ENCODE assay signal across 19 cellular contexts in the genomic region with DNA sequence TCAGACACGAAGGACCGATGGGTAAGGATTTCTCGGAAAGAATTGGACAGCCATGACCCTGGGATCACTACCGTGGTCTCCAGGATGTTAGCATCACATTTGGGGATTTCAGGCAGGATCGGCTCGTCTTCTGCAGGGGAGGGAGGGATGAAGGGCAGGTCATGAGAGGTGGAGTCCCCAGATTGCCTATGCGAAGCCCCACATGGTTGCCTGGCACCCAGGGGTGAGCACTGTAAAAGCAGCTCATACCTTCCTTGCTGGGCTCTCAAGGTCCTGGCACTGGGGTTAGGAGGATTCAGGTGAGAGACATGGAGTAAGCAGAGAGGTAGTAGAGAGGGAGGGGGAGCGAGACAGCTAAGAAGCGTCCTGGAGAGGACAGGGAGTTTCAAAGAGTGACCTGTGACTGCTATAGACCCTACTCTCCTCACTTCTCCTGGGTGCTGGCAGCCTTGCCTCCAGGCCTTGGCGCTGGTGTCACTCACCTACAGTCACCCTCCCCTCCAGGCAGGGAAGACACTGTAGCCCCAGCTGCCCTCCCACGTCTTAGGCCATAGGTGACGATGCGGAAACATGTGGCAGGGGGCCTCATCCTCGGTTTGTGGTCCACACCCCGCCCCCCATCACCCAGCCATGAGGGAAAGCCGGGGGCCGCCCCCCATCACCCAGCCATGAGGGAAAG. TPM values are rescaled to one million over a fixed set of nuclear protein-coding genes. Genes with fewer than 3 reads are reported as not detected.
DNase-seq lines count a peak whose midpoint lies in the region; ATAC-seq and TF ChIP-seq lines count a peak whose summit lies in the region.
"Had no signal": no experiment of that assay in that cellular context is flagged by ENCODE, and none has a peak within 500 bp of the region (broad histone marks: within the 10 kb centered on the region; RNA-seq: fewer than 3 reads in every experiment).

No MANE protein-coding gene starts in this region.

- no peak overlapping the region for H3K4me3 ChIP-seq in RWPE2 (ENCODE audit: severe bottlenecking)
- no peak overlapping the region for H3K4me3 ChIP-seq in left lung
- no peak overlapping the region for H3K4me3 ChIP-seq in sigmoid colon
- H3K4me3 ChIP-seq: A549 had no signal

- no peaks in the 10 kb centered on the region for H3K4me1 ChIP-seq in RWPE2 (ENCODE audit: insufficient read depth, poor library complexity, severe bottlenecking)
- no peaks in the 10 kb centered on the region for H3K4me1 ChIP-seq in left lung
- H3K4me1 ChIP-seq in sigmoid colon, result no peaks in the 10 kb centered on the region
- H3K4me1 ChIP-seq: A549, BE2C had no signal

- no peak overlapping the region for H3K4me3 Mint-ChIP-seq in activated T-helper 17 cell treated with anti-CD3 and anti-CD28 coated beads, Interleukin-2, amount 50 U/mL, for 72 hours
- H3K4me3 Mint-ChIP-seq: CD4-positive, alpha-beta memory T cell; HFFc6 had no signal

- H3K36me3 ChIP-seq in RWPE2 (ENCODE audit: low read depth), result no peaks in the 10 kb centered on the region
- no peaks in the 10 kb centered on the region for H3K36me3 ChIP-seq in left lung
- H3K36me3 ChIP-seq in sigmoid colon, result no peaks in the 10 kb centered on the region
- H3K36me3 ChIP-seq: BE2C had no signal

- TF ChIP-seq POLR2A in sigmoid colon (IDR thresholded peaks at IDR 0.05), result no peak

- H3K27me3 Mint-ChIP-seq in activated T-helper 17 cell treated with anti-CD3 and anti-CD28 coated beads, Interleukin-2, amount 50 U/mL, for 72 hours, result no peaks in the 10 kb centered on the region
- H3K27me3 Mint-ChIP-seq: CD4-positive, alpha-beta memory T cell had no signal

- WGBS in sigmoid colon, 2 donors, result 90 to 91% methylated on average over 17 of the region's 17 CpGs

- H3K9me3 ChIP-seq in RWPE2 (ENCODE audit: severe bottlenecking) (no peaks in the 10 kb centered on the region), left lung (no peaks in the 10 kb centered on the region), sigmoid colon (no peaks in the 10 kb centered on the region)
- H3K9me3 ChIP-seq: A549, BE2C had no signal

- no peaks in the 10 kb centered on the region for H3K36me3 Mint-ChIP-seq in activated T-helper 17 cell treated with anti-CD3 and anti-CD28 coated beads, Interleukin-2, amount 50 U/mL, for 72 hours (ENCODE audit: low read depth)
- H3K36me3 Mint-ChIP-seq: CD4-positive, alpha-beta memory T cell had no signal

- intact Hi-C loops in left lung (cut with DNase I), result loop anchor here in 1 of 2 donors (5.0 kb wide), 1 partner anchor 70 kb away; no protein-coding TSS in a partner anchor
- intact Hi-C loops in sigmoid colon (cut with DNase I), result loop anchor here (5.0 kb wide), 1 partner anchor 70 kb away; no protein-coding TSS in a partner anchor

- peak; percentile 66 for DNase-seq in RWPE2 (ENCODE audit: low spot score)
- peak; percentile 16 to 31 for DNase-seq in left lung
- DNase-seq in sigmoid colon, result peak; percentile 28
- no peak for DNase-seq in NCI-H2196 (lab: John Stamatoyannopoulos, UW; ENCODE audit: unreplicated experiment)
- DNase-seq in NCI-H1092 treated with DMSO at 0.1 percent for 48 hours (lab: John Stamatoyannopoulos, UW), result no peak
- no peak for DNase-seq in central memory CD4-positive, alpha-beta T cell
- no peak for DNase-seq in activated CD4-positive, CD25-positive, alpha-beta regulatory T cell treated with anti-CD3 and anti-CD28 coated beads, Interleukin-2, amount 50 U/mL, for 72 hours
- DNase-seq: BE2C; CD4-positive, alpha-beta memory T cell; DND-41; GDM1; HCEC 1CT; HFFc6 had no signal

- no peaks in the 10 kb centered on the region for H3K27me3 ChIP-seq in RWPE2 (ENCODE audit: insufficient read depth, poor library complexity, severe bottlenecking)
- H3K27me3 ChIP-seq in left lung, result no peaks in the 10 kb centered on the region
- H3K27me3 ChIP-seq in sigmoid colon, result peaks cover 0 to 12% (median 0%) of the 10 kb centered on the region in 3 donors
- H3K27me3 ChIP-seq: BE2C had no signal

- no peaks in the 10 kb centered on the region for H3K4me1 Mint-ChIP-seq in activated T-helper 17 cell treated with anti-CD3 and anti-CD28 coated beads, Interleukin-2, amount 50 U/mL, for 72 hours
- H3K4me1 Mint-ChIP-seq: CD4-positive, alpha-beta memory T cell had no signal

- TF ChIP-seq CTCF in RWPE2 (IDR thresholded peaks at IDR 0.05; ENCODE audit: poor library complexity, severe bottlenecking) (no peak), left lung (IDR thresholded peaks at IDR 0.05) (no peak), sigmoid colon (IDR thresholded peaks at IDR 0.05) (no peak)

- H3K27ac Mint-ChIP-seq in activated T-helper 17 cell treated with anti-CD3 and anti-CD28 coated beads, Interleukin-2, amount 50 U/mL, for 72 hours, result peak overlapping the region; percentile 12
- H3K27ac Mint-ChIP-seq: CD4-positive, alpha-beta memory T cell; HFFc6 had no signal

- TF ChIP-seq EP300 in sigmoid colon (IDR thresholded peaks at IDR 0.05), result no peak

- no peaks in the 10 kb centered on the region for H3K9me3 Mint-ChIP-seq in activated T-helper 17 cell treated with anti-CD3 and anti-CD28 coated beads, Interleukin-2, amount 50 U/mL, for 72 hours
- H3K9me3 Mint-ChIP-seq: CD4-positive, alpha-beta memory T cell; HFFc6 had no signal

- H3K27ac ChIP-seq in RWPE2 (ENCODE audit: poor library complexity, severe bottlenecking) (no peak overlapping the region), left lung (no peak overlapping the region), sigmoid colon (no peak overlapping the region)
- H3K27ac ChIP-seq: A549, C4-2B had no signal

- no peak for ATAC-seq in RWPE2 (ENCODE audit: low read depth)
- ATAC-seq in activated T-helper 17 cell treated with anti-CD3 and anti-CD28 coated beads, Interleukin-2, amount 50 U/mL, for 72 hours (replicated peaks), result no peak
- ATAC-seq in left lung, result no peak
- ATAC-seq: A549 had no signal

RNA-seq across cellular contexts. Expression of a gene that starts 15.0 kb away (rescaled TPM):
- total RNA-seq in activated T-helper 17 cell treated with anti-CD3 and anti-CD28 coated beads, Interleukin-2, amount 50 U/mL, for 72 hours, result 10 to 100 TPM; 51.0 to 56.3 TPM
- 10 to 100 TPM; 23.0 to 32.6 TPM for total RNA-seq in left lung
- 10 to 100 TPM in 3 of 4 donors, 1 to 10 TPM in 1; 8.9 to 13.0 (median 11.3) TPM for total RNA-seq in sigmoid colon
- polyA plus RNA-seq in sigmoid colon, result 10 to 100 TPM; 16.8 to 37.0 (median 30.5) TPM

RNA-seq across cellular contexts. Expression of a gene that starts 33.5 kb away (rescaled TPM):
- total RNA-seq in activated T-helper 17 cell treated with anti-CD3 and anti-CD28 coated beads, Interleukin-2, amount 50 U/mL, for 72 hours, result under 1 TPM in 1 of 2 donors, not detected in 1; 0.13 TPM
- total RNA-seq in left lung (1 to 10 TPM in 1 of 2 donors, under 1 TPM in 1; 0.12 to 1.2 TPM), sigmoid colon (not detected)
- under 1 TPM in 1 of 3 donors, not detected in 2; 0.13 TPM for polyA plus RNA-seq in sigmoid colon
- total RNA-seq: CD4-positive, alpha-beta memory T cell; H4; HFFc6; HT1080 had no signal
- polyA plus RNA-seq: AG04450; CD4-positive, alpha-beta memory T cell had no signal

Comparison
In these comparisons a context has a peak if more than half of its experiments do, and no peak if none do; other contexts are left out.
1. DNase-seq: peak in RWPE2 (single experiment), left lung (2 of 2) and sigmoid colon (single experiment); none in NCI-H2196 (single experiment), NCI-H1092 treated with DMSO at 0.1 percent for 48 hours (single experiment), central memory CD4-positive, alpha-beta T cell (single experiment) and activated CD4-positive, CD25-positive, alpha-beta regulatory T cell treated with anti-CD3 and anti-CD28 coated beads, Interleukin-2, amount 50 U/mL, for 72 hours (single experiment).